ENCODE assay signal across 8 cellular contexts in the genomic region with DNA sequence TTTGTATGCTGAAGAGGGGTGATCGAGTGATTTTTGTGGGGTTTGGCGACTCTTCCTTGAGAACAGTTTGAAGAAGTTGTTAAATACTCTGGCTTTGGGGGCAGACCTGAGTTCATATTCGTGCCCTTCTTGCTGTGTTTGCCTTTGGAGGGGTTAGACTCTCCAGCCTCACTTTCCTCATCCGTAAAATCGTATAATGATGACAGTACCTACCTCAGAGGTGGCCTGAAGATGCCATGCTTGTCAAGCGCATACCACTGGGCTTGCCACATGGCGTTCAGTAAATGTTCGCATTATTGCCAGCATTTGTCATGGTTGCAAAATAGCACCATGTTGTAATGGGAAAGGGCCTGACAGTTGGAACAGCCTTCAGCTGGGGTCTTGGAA. TPM values are rescaled to one million over a fixed set of nuclear protein-coding genes. Genes with fewer than 3 reads are reported as not detected.
DNase-seq lines count a peak whose midpoint lies in the region; ATAC-seq and TF ChIP-seq lines count a peak whose summit lies in the region.

No MANE protein-coding gene starts in this region.

- no peak for TF ChIP-seq EP300 in esophagus muscularis mucosa (IDR thresholded peaks at IDR 0.05)

- ATAC-seq in natural killer cell (no peak), GM19463 (IDR thresholded peaks at IDR 0.05; ENCODE audit: unreplicated experiment) (no peak)

- no peaks in the 10 kb centered on the region for H3K9me3 ChIP-seq in CD8-positive, alpha-beta memory T cell (ENCODE audit: low read length)
- H3K9me3 ChIP-seq in esophagus muscularis mucosa: no peaks in the 10 kb centered on the region

- no peak for TF ChIP-seq POLR2A in esophagus muscularis mucosa (IDR thresholded peaks at IDR 0.05; ENCODE audit: low read depth)

- 5% methylated on average over 6 of the region's 8 CpGs for WGBS in esophagus muscularis mucosa

- peak overlapping the region; percentile 95 to 100 (median 96) for H3K27ac Mint-ChIP-seq in CD8-positive, alpha-beta memory T cell
- H3K27ac Mint-ChIP-seq in activated CD4-positive, alpha-beta memory T cell treated with anti-CD3 and anti-CD28 coated beads, Interleukin-2, amount 10 ng/mL, durations not matched to agents 7 days and 5 days: peak overlapping the region; percentile 100
- peak overlapping the region; percentile 83 to 99 for H3K27ac Mint-ChIP-seq in natural killer cell

- peaks cover 0 to 42% (median 3%) of the 10 kb centered on the region in 3 donors for H3K36me3 Mint-ChIP-seq in CD8-positive, alpha-beta memory T cell
- H3K36me3 Mint-ChIP-seq in activated CD4-positive, alpha-beta memory T cell treated with anti-CD3 and anti-CD28 coated beads, Interleukin-2, amount 10 ng/mL, durations not matched to agents 7 days and 5 days (ENCODE audit: low read depth): peaks cover 40% of the 10 kb centered on the region
- peaks cover 8% of the 10 kb centered on the region for H3K36me3 Mint-ChIP-seq in natural killer cell

- POLR2A ChIA-PET in CD8-positive, alpha-beta memory T cell (lab: Charles Lee): interaction anchor here (0.6 to 2.5 kb wide), 7 partner anchors 37 to 1041 kb away, joined by 3 to 16 read pairs (median 11); no protein-coding TSS in a partner anchor
- POLR2A ChIA-PET in activated CD4-positive, alpha-beta memory T cell treated with anti-CD3 and anti-CD28 coated beads, Interleukin-2, amount 10 ng/mL, durations not matched to agents 7 days and 5 days (lab: Charles Lee): interaction anchor here (0.6 to 11.0 kb wide), 13 partner anchors 11 to 653 kb away, joined by 3 to 304 read pairs (median 6); a partner anchor contains a TSS

- H3K27me3 Mint-ChIP-seq in CD8-positive, alpha-beta memory T cell: peaks cover 0 to 7% of the 10 kb centered on the region in 2 donors
- H3K27me3 Mint-ChIP-seq in activated CD4-positive, alpha-beta memory T cell treated with anti-CD3 and anti-CD28 coated beads, Interleukin-2, amount 10 ng/mL, durations not matched to agents 7 days and 5 days: peaks cover 15% of the 10 kb centered on the region
- peaks cover 14 to 23% of the 10 kb centered on the region in 2 donors for H3K27me3 Mint-ChIP-seq in natural killer cell (ENCODE audit: low read depth in 2 of 2)

- H3K4me3 ChIP-seq in CD8-positive, alpha-beta memory T cell (ENCODE audit: low read length): peak overlapping the region; percentile 96
- H3K4me3 ChIP-seq in esophagus muscularis mucosa: peak overlapping the region; percentile 94 to 100 (median 96)

- peak overlapping the region; percentile 94 for H3K27ac ChIP-seq in CD8-positive, alpha-beta memory T cell (ENCODE audit: low read depth, low read length)
- peak overlapping the region; percentile 93 to 99 (median 96) for H3K27ac ChIP-seq in esophagus muscularis mucosa (replicated peaks in 1 of 4)

- CTCF ChIA-PET in CD8-positive, alpha-beta memory T cell (lab: Charles Lee): interaction anchor here (0.9 to 6.0 kb wide), 12 partner anchors 22 to 254 kb away, joined by 3 to 319 read pairs (median 6); no protein-coding TSS in a partner anchor
- CTCF ChIA-PET in activated CD4-positive, alpha-beta memory T cell treated with anti-CD3 and anti-CD28 coated beads, Interleukin-2, amount 10 ng/mL, durations not matched to agents 7 days and 5 days (lab: Charles Lee): interaction anchor here (1.2 to 11.5 kb wide), 5 partner anchors 11 to 255 kb away, joined by 3 to 452 read pairs (median 5); a partner anchor contains a TSS

- peaks cover 26% of the 10 kb centered on the region for H3K4me1 ChIP-seq in CD8-positive, alpha-beta memory T cell (ENCODE audit: insufficient read depth, low read length)
- peaks cover 8 to 40% (median 27%) of the 10 kb centered on the region in 4 donors for H3K4me1 ChIP-seq in esophagus muscularis mucosa

- intact Hi-C loops in esophagus muscularis mucosa (cut with DNase I) (loop anchor here (5.0 kb wide), 2 partner anchors 63 to 138 kb away; no protein-coding TSS in a partner anchor), natural killer cell (cut with micrococcal nuclease) (loop anchor here (10.0 kb wide), 1 partner anchor 1301 kb away; a partner anchor contains a TSS)

- H3K4me3 Mint-ChIP-seq in CD8-positive, alpha-beta memory T cell: peak overlapping the region; percentile 95 to 99 (median 96)
- peak overlapping the region; percentile 100 for H3K4me3 Mint-ChIP-seq in activated CD4-positive, alpha-beta memory T cell treated with anti-CD3 and anti-CD28 coated beads, Interleukin-2, amount 10 ng/mL, durations not matched to agents 7 days and 5 days
- peak overlapping the region; percentile 100 for H3K4me3 Mint-ChIP-seq in natural killer cell

- H3K36me3 ChIP-seq in CD8-positive, alpha-beta memory T cell (ENCODE audit: insufficient read depth, low read length): no peaks in the 10 kb centered on the region
- H3K36me3 ChIP-seq in esophagus muscularis mucosa: no peaks in the 10 kb centered on the region

- peaks cover 0 to 3% (median 0%) of the 10 kb centered on the region in 5 donors for H3K9me3 Mint-ChIP-seq in CD8-positive, alpha-beta memory T cell
- no peaks in the 10 kb centered on the region for H3K9me3 Mint-ChIP-seq in activated CD4-positive, alpha-beta memory T cell treated with anti-CD3 and anti-CD28 coated beads, Interleukin-2, amount 10 ng/mL, durations not matched to agents 7 days and 5 days
- H3K9me3 Mint-ChIP-seq in natural killer cell: no peaks in the 10 kb centered on the region

- TF ChIP-seq CTCF in esophagus muscularis mucosa (IDR thresholded peaks at IDR 0.05) (no peak), natural killer cell (IDR thresholded peaks at IDR 0.05) (no peak)

- H3K4me1 Mint-ChIP-seq in CD8-positive, alpha-beta memory T cell: peaks cover 28 to 43% (median 34%) of the 10 kb centered on the region in 3 donors
- H3K4me1 Mint-ChIP-seq in activated CD4-positive, alpha-beta memory T cell treated with anti-CD3 and anti-CD28 coated beads, Interleukin-2, amount 10 ng/mL, durations not matched to agents 7 days and 5 days: peaks cover 37% of the 10 kb centered on the region
- H3K4me1 Mint-ChIP-seq in natural killer cell: peaks cover 51 to 62% of the 10 kb centered on the region in 2 donors

- H3K27me3 ChIP-seq in CD8-positive, alpha-beta memory T cell (ENCODE audit: insufficient read depth, low read length, poor library complexity, severe bottlenecking): no peaks in the 10 kb centered on the region
- H3K27me3 ChIP-seq in esophagus muscularis mucosa: no peaks in the 10 kb centered on the region

- DNase-seq in CD8-positive, alpha-beta memory T cell: peak in 3 of 5 donors; percentile 4 to 57 (median 50)
- peak; percentile 59 for DNase-seq in LoVo (ENCODE audit: low spot score)
- DNase-seq in activated CD4-positive, alpha-beta memory T cell treated with anti-CD3 and anti-CD28 coated beads, Interleukin-2, amount 10 ng/mL, durations not matched to agents 7 days and 5 days: peak; percentile 42
- no peak for DNase-seq in esophagus muscularis mucosa (ENCODE audit: extremely low spot score)
- peak; percentile 34 for DNase-seq in natural killer cell
- DNase-seq in UCSD-AML1 (lab: John Stamatoyannopoulos, UW; ENCODE audit: unreplicated experiment): no peak
- DNase-seq in NCI-H774 (lab: John Stamatoyannopoulos, UW): no peak

RNA-seq across cellular contexts. Expression of a gene that starts 1.3 kb away (rescaled TPM):
- total RNA-seq in CD8-positive, alpha-beta memory T cell: 10 to 100 TPM; 45.5 to 45.8 TPM
- polyA plus RNA-seq in CD8-positive, alpha-beta memory T cell: 270 TPM
- total RNA-seq in activated CD4-positive, alpha-beta memory T cell treated with anti-CD3 and anti-CD28 coated beads, Interleukin-2, amount 10 ng/mL, durations not matched to agents 7 days and 5 days: 10 to 100 TPM; 89.5 to 90.3 TPM
- total RNA-seq in esophagus muscularis mucosa: 10 to 100 TPM; 19.5 to 33.3 (median 24.6) TPM
- total RNA-seq in natural killer cell: 100 to 1,000 TPM in 2 of 3 donors, 10 to 100 TPM in 1; 92.9 to 135 (median 111) TPM

Comparison
In these comparisons a context has a peak if more than half of its experiments do, and no peak if none do; other contexts are left out.
1. DNase-seq: peak in CD8-positive, alpha-beta memory T cell (3 of 5), LoVo (single experiment), activated CD4-positive, alpha-beta memory T cell treated with anti-CD3 and anti-CD28 coated beads, Interleukin-2, amount 10 ng/mL, durations not matched to agents 7 days and 5 days (single experiment) and natural killer cell (single experiment); none in esophagus muscularis mucosa (single experiment), UCSD-AML1 (single experiment) and NCI-H774 (single experiment).
2. Peak in every context shown above with its lines, with median percentiles within 50 percentile points of each other: H3K27ac Mint-ChIP-seq and H3K4me3 Mint-ChIP-seq.